8 cellular contexts compared by ENCODE assay signal in genomic region chr12:57621497-57622292, GRCh38. TPM values are rescaled to one million over a fixed set of nuclear protein-coding genes. Genes with fewer than 3 reads are reported as not detected.
A peak's percentile ranks its signal among the peaks of the same experiment; 100 is the strongest.
DNase-seq lines count a peak whose midpoint lies in the region; ATAC-seq and TF ChIP-seq lines count a peak whose summit lies in the region.

No MANE protein-coding gene starts in this region.

- 2 to 3% (median 2%) methylated on average over 18 to 49 of the region's 49 CpGs for WGBS in adrenal gland, 4 donors
- 1% methylated on average over 49 of the region's 49 CpGs for WGBS in right cardiac atrium
- WGBS in sigmoid colon, 2 donors: 3% methylated on average over 49 of the region's 49 CpGs

- no peaks in the 10 kb centered on the region for H3K36me3 ChIP-seq in adrenal gland (replicated peaks in 1 of 2)
- peaks cover 0 to 27% (median 8%) of the 10 kb centered on the region in 4 donors for H3K36me3 ChIP-seq in sigmoid colon

- TF ChIP-seq CTCF in adrenal gland (IDR thresholded peaks at IDR 0.05) (peak; percentile 82 to 93 (median 92)), sigmoid colon (IDR thresholded peaks at IDR 0.05) (peak; percentile 93 to 96 (median 94))

- peak; percentile 62 for ATAC-seq in HG02798 (IDR thresholded peaks at IDR 0.05; ENCODE audit: poor library complexity, unreplicated experiment)
- ATAC-seq in right cardiac atrium: peak; percentile 74 to 78
- ATAC-seq in HG02623 (IDR thresholded peaks at IDR 0.05; ENCODE audit: unreplicated experiment): no peak
- ATAC-seq in HG02970 (IDR thresholded peaks at IDR 0.05; ENCODE audit: low FRiP score, unreplicated experiment): no peak

- H3K27me3 ChIP-seq in adrenal gland (peaks cover 45% of the 10 kb centered on the region), right cardiac atrium (ENCODE audit: control insufficient read depth, insufficient read depth) (no peaks in the 10 kb centered on the region), sigmoid colon (peaks cover 0 to 59% (median 4%) of the 10 kb centered on the region in 3 donors)

- H3K4me3 ChIP-seq in adrenal gland (peak overlapping the region in 1 of 4 donors; percentile 44), right cardiac atrium (ENCODE audit: low read length) (peak overlapping the region; percentile 8), sigmoid colon (peak overlapping the region in 3 of 4 donors; percentile 40 to 48 (median 44))

- TF ChIP-seq EP300 in sigmoid colon (IDR thresholded peaks at IDR 0.05): no peak

- no peaks in the 10 kb centered on the region for H3K9me3 ChIP-seq in adrenal gland (replicated peaks in 1 of 3)
- no peaks in the 10 kb centered on the region for H3K9me3 ChIP-seq in right cardiac atrium (ENCODE audit: control insufficient read depth, low read length)
- no peaks in the 10 kb centered on the region for H3K9me3 ChIP-seq in sigmoid colon

- peaks cover 6 to 15% of the 10 kb centered on the region in 2 donors for H3K4me1 ChIP-seq in adrenal gland (replicated peaks in 1 of 2)
- H3K4me1 ChIP-seq in right cardiac atrium (ENCODE audit: control insufficient read depth, insufficient read depth, low read length): no peaks in the 10 kb centered on the region
- H3K4me1 ChIP-seq in sigmoid colon: peaks cover 0 to 17% (median 15%) of the 10 kb centered on the region in 4 donors

- H3K27ac ChIP-seq in adrenal gland: no peak overlapping the region
- no peak overlapping the region for H3K27ac ChIP-seq in right cardiac atrium (ENCODE audit: low read length)
- H3K27ac ChIP-seq in sigmoid colon: no peak overlapping the region

- intact Hi-C loops in adrenal gland (cut with DNase I): loop anchor here (2.0 kb wide), 1 partner anchor 39 kb away; no protein-coding TSS in a partner anchor
- intact Hi-C loops in right cardiac atrium (cut with DNase I): loop anchor here (1.0 to 10.0 kb wide), 4 partner anchors 37 to 157 kb away; no protein-coding TSS in a partner anchor
- intact Hi-C loops in sigmoid colon (cut with DNase I): loop anchor here (1.0 to 5.0 kb wide), 2 partner anchors 38 to 71 kb away; partner anchors contain the start of gene OS9

- DNase-seq in EH (ENCODE audit: low read depth) (peak; percentile 48), SK-N-DZ (ENCODE audit: low spot score) (peak; percentile 68), adrenal gland (peak in 6 of 7 donors; percentile 47 to 65 (median 59)), right cardiac atrium (peak; percentile 57 to 88 (median 88)), sigmoid colon (peak; percentile 81)

- TF ChIP-seq POLR2A in adrenal gland (IDR thresholded peaks at IDR 0.05) (no peak), sigmoid colon (IDR thresholded peaks at IDR 0.05) (no peak)

RNA-seq across cellular contexts. Expression of gene ARHGEF25, which starts 10.5 kb away (rescaled TPM):
- 51.9 and 69.7 TPM in 2 replicates for polyA plus RNA-seq in SK-N-DZ (2014; cell fraction: cytosol; rRNA removed)
- polyA plus RNA-seq in SK-N-DZ (2014; cell fraction: nucleus; rRNA removed): 189 and 482 TPM in 2 replicates
- total RNA-seq in adrenal gland (10 to 100 TPM in 4 of 8 donors, 1 to 10 TPM in 4; 4.9 to 15.9 (median 9.9) TPM), right cardiac atrium (10 to 100 TPM; 14.0 to 22.6 (median 18.1) TPM), sigmoid colon (100 to 1,000 TPM in 3 of 4 donors, 10 to 100 TPM in 1; 99.4 to 140 (median 113) TPM)
- polyA plus RNA-seq in adrenal gland (10 to 100 TPM in 2 of 3 donors, 1 to 10 TPM in 1; 5.3 to 86.4 (median 34.4) TPM), right cardiac atrium (21.3 TPM), sigmoid colon (10 to 100 TPM in 2 of 3 donors, 1 to 10 TPM in 1; 5.8 to 22.8 (median 18.2) TPM)

RNA-seq across cellular contexts. Expression of gene B4GALNT1, which starts 11.3 kb away (rescaled TPM):
- polyA plus RNA-seq in SK-N-DZ (2014; cell fraction: cytosol; rRNA removed): 47.9 and 73.7 TPM in 2 replicates
- polyA plus RNA-seq in SK-N-DZ (2014; cell fraction: nucleus; rRNA removed): 154 and 191 TPM in 2 replicates
- 1 to 10 TPM in 4 of 8 donors, under 1 TPM in 4; 0.17 to 7.4 (median 0.94) TPM for total RNA-seq in adrenal gland
- 1 to 10 TPM; 1.0 to 1.3 (median 1.3) TPM for polyA plus RNA-seq in adrenal gland
- total RNA-seq in right cardiac atrium: 1 to 10 TPM; 1.2 to 2.5 (median 2.2) TPM
- 3.3 TPM for polyA plus RNA-seq in right cardiac atrium
- total RNA-seq in sigmoid colon: 1 to 10 TPM in 3 of 4 donors, under 1 TPM in 1; 0.99 to 4.4 (median 3.3) TPM
- 1 to 10 TPM in 1 of 3 donors, not detected in 2; 2.7 TPM for polyA plus RNA-seq in sigmoid colon

RNA-seq across cellular contexts. Expression of gene DTX3, which starts 17.1 kb away (rescaled TPM):
- 52.8 and 68.0 TPM in 2 replicates for polyA plus RNA-seq in SK-N-DZ (2014; cell fraction: cytosol; rRNA removed)
- polyA plus RNA-seq in SK-N-DZ (2014; cell fraction: nucleus; rRNA removed): 222 and 224 TPM in 2 replicates
- total RNA-seq in adrenal gland (10 to 100 TPM; 21.4 to 59.7 (median 47.6) TPM), right cardiac atrium (10 to 100 TPM; 29.3 to 44.6 (median 38.1) TPM), sigmoid colon (10 to 100 TPM; 42.9 to 68.4 (median 50.7) TPM)
- polyA plus RNA-seq in adrenal gland (100 to 1,000 TPM in 1 of 3 donors, 10 to 100 TPM in 2; 20.4 to 136 (median 98.9) TPM), right cardiac atrium (28.9 TPM), sigmoid colon (10 to 100 TPM in 1 of 3 donors, 1 to 10 TPM in 2; 1.2 to 12.5 (median 8.4) TPM)

RNA-seq across cellular contexts. Expression of gene PIP4K2C, which starts 30.7 kb away (rescaled TPM):
- polyA plus RNA-seq in SK-N-DZ (2014; cell fraction: cytosol; rRNA removed): 21.4 and 26.5 TPM in 2 replicates
- 19.3 and 24.9 TPM in 2 replicates for polyA plus RNA-seq in SK-N-DZ (2014; cell fraction: nucleus; rRNA removed)
- total RNA-seq in adrenal gland (10 to 100 TPM; 21.9 to 75.9 (median 30.9) TPM), right cardiac atrium (10 to 100 TPM; 14.9 to 17.1 (median 15.6) TPM), sigmoid colon (10 to 100 TPM; 13.3 to 22.8 (median 18.4) TPM)
- polyA plus RNA-seq in adrenal gland (10 to 100 TPM in 1 of 3 donors, 1 to 10 TPM in 2; 8.1 to 31.5 (median 8.6) TPM), right cardiac atrium (8.7 TPM), sigmoid colon (10 to 100 TPM; 21.0 to 30.5 (median 28.6) TPM)

Comparison
In these comparisons a context has a peak if more than half of its experiments do, and no peak if none do; other contexts are left out.
1. ATAC-seq: peak in HG02798 (single experiment) and right cardiac atrium (2 of 2); none in HG02623 (single experiment) and HG02970 (single experiment).
2. RNA of gene ARHGEF25, which starts 10.5 kb away (total RNA-seq): 99.4 to 140 TPM in sigmoid colon; 14.0 to 22.6 TPM in right cardiac atrium and 4.9 to 15.9 TPM in adrenal gland; every median in the first group is over 4 times any median in the second.
3. Peak in every context shown above with its lines, with median percentiles within 50 percentile points of each other: DNase-seq.